ENCODE assay signal across 1 cellular context in the genomic region with DNA sequence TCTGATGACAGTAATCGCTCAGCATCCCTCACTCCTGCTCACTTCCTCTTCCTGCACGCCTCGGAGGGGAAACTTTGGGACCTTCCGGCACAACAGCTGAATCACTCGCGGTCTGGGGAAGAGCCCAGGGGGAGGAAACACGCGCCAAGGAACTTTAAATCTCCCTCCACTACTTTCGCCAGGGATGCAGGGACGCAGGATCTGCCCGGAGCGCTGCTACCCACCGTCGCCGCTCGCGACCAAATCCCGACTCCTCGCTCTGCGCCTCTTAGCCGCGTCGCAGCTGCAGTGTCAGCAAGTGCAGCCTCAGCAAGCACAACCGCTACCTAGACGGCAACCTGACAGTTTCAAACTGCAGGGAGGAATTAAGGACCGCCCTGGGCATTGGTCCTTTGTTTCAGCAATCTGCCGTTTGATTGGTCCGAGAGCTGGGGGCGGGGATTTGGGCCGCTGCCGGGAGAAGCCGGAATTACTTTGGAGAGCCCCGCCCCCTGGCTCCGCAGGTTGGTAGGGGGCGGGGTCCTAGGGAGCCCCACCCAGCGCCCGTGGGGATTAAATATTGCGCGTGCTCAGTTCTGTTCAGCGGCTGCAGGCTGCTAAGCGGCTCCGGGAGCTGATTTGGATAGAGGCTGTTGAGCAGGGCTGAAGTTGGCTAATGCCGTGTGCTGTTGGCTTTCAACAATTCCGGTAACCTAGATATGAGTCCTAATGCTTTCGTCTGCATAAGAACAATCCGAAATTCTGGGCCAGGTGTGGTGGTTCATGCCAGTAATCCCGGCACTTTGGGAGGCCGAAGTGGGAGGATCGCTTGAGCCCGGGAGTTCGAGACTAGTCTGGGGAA.
TF ChIP-seq lines count a peak whose summit lies in the region.

A gene with protein sequence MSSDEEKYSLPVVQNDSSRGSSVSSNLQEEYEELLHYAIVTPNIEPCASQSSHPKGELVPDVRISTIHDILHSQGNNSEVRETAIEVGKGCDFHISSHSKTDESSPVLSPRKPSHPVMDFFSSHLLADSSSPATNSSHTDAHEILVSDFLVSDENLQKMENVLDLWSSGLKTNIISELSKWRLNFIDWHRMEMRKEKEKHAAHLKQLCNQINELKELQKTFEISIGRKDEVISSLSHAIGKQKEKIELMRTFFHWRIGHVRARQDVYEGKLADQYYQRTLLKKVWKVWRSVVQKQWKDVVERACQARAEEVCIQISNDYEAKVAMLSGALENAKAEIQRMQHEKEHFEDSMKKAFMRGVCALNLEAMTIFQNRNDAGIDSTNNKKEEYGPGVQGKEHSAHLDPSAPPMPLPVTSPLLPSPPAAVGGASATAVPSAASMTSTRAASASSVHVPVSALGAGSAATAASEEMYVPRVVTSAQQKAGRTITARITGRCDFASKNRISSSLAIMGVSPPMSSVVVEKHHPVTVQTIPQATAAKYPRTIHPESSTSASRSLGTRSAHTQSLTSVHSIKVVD (minus strand): TSS at position 356 of the 841 bp plus-strand sequence. CDS start 4,500 bp downstream, outside the sequence.

TF ChIP-seq in K562, 482 proteins besides CTCF, POLR2A, EP300 and RAD21 (continued from another document and continues in another):
- TF ChIP-seq, protein P1, sequence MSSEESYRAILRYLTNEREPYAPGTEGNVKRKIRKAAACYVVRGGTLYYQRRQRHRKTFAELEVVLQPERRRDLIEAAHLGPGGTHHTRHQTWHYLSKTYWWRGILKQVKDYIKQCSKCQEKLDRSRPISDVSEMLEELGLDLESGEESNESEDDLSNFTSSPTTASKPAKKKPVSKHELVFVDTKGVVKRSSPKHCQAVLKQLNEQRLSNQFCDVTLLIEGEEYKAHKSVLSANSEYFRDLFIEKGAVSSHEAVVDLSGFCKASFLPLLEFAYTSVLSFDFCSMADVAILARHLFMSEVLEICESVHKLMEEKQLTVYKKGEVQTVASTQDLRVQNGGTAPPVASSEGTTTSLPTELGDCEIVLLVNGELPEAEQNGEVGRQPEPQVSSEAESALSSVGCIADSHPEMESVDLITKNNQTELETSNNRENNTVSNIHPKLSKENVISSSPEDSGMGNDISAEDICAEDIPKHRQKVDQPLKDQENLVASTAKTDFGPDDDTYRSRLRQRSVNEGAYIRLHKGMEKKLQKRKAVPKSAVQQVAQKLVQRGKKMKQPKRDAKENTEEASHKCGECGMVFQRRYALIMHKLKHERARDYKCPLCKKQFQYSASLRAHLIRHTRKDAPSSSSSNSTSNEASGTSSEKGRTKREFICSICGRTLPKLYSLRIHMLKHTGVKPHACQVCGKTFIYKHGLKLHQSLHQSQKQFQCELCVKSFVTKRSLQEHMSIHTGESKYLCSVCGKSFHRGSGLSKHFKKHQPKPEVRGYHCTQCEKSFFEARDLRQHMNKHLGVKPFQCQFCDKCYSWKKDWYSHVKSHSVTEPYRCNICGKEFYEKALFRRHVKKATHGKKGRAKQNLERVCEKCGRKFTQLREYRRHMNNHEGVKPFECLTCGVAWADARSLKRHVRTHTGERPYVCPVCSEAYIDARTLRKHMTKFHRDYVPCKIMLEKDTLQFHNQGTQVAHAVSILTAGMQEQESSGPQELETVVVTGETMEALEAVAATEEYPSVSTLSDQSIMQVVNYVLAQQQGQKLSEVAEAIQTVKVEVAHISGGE (CRISPR knock-in tag; IDR thresholded peaks at IDR 0.05): peak; percentile 79 to 98 (median 84); a peak in 5 of 6 replicates
- peak; percentile 83 for TF ChIP-seq ELF2 (CRISPR knock-in tag; IDR thresholded peaks at IDR 0.05)
- TF ChIP-seq TSC22D4 (tag; IDR thresholded peaks at IDR 0.05): no peak
- TF ChIP-seq ZNF165 (CRISPR knock-in tag; IDR thresholded peaks at IDR 0.05; ENCODE audit: borderline replicate concordance): no peak
- TF ChIP-seq, protein P2, sequence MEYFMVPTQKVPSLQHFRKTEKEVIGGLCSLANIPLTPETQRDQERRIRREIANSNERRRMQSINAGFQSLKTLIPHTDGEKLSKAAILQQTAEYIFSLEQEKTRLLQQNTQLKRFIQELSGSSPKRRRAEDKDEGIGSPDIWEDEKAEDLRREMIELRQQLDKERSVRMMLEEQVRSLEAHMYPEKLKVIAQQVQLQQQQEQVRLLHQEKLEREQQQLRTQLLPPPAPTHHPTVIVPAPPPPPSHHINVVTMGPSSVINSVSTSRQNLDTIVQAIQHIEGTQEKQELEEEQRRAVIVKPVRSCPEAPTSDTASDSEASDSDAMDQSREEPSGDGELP (CRISPR knock-in tag; IDR thresholded peaks at IDR 0.05; ENCODE audit: borderline replicate concordance): peak; percentile 98
- TF ChIP-seq, protein P3, sequence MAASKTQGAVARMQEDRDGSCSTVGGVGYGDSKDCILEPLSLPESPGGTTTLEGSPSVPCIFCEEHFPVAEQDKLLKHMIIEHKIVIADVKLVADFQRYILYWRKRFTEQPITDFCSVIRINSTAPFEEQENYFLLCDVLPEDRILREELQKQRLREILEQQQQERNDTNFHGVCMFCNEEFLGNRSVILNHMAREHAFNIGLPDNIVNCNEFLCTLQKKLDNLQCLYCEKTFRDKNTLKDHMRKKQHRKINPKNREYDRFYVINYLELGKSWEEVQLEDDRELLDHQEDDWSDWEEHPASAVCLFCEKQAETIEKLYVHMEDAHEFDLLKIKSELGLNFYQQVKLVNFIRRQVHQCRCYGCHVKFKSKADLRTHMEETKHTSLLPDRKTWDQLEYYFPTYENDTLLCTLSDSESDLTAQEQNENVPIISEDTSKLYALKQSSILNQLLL (CRISPR knock-in tag; IDR thresholded peaks at IDR 0.05; ENCODE audit: borderline replicate concordance): no peak
- TF ChIP-seq MYBL2 (IDR thresholded peaks at IDR 0.05; ENCODE audit: low read depth): peak; percentile 99
- TF ChIP-seq MYBL2 (CRISPR knock-in tag; IDR thresholded peaks at IDR 0.05; ENCODE audit: borderline replicate concordance): peak; percentile 42; the same call in 1 of the 2 replicates
- TF ChIP-seq ETV6 (IDR thresholded peaks at IDR 0.05; ENCODE audit: borderline replicate concordance in 1 of 2, low read depth in 2 of 2, low read length in 1 of 2): peak in 1 of 2 experiments; percentile 75; a peak in 2 of 4 replicates
- TF ChIP-seq ETV6 (CRISPR knock-in tag; IDR thresholded peaks at IDR 0.05; ENCODE audit: borderline replicate concordance): no peak
- TF ChIP-seq, protein P4, sequence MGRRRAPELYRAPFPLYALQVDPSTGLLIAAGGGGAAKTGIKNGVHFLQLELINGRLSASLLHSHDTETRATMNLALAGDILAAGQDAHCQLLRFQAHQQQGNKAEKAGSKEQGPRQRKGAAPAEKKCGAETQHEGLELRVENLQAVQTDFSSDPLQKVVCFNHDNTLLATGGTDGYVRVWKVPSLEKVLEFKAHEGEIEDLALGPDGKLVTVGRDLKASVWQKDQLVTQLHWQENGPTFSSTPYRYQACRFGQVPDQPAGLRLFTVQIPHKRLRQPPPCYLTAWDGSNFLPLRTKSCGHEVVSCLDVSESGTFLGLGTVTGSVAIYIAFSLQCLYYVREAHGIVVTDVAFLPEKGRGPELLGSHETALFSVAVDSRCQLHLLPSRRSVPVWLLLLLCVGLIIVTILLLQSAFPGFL (CRISPR knock-in tag; IDR thresholded peaks at IDR 0.05): no peak
- TF ChIP-seq TRIM24 (IDR thresholded peaks at IDR 0.05): peak; percentile 33 to 90; a peak in 2 of 4 replicates
- TF ChIP-seq KHSRP (IDR thresholded peaks at IDR 0.05): 0 out of 2 replicates have a peak, but pooled peaks have one; percentile 13
- peak; percentile 78 for TF ChIP-seq SP1 (CRISPR knock-in tag; IDR thresholded peaks at IDR 0.05)
- peak; percentile 93 for TF ChIP-seq CC2D1A (IDR thresholded peaks at IDR 0.05)
- TF ChIP-seq, protein P5, sequence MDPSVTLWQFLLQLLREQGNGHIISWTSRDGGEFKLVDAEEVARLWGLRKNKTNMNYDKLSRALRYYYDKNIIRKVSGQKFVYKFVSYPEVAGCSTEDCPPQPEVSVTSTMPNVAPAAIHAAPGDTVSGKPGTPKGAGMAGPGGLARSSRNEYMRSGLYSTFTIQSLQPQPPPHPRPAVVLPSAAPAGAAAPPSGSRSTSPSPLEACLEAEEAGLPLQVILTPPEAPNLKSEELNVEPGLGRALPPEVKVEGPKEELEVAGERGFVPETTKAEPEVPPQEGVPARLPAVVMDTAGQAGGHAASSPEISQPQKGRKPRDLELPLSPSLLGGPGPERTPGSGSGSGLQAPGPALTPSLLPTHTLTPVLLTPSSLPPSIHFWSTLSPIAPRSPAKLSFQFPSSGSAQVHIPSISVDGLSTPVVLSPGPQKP (CRISPR knock-in tag; IDR thresholded peaks at IDR 0.05): no peak
- TF ChIP-seq RFX1 (IDR thresholded peaks at IDR 0.05): peak; percentile 49
- peak; percentile 90 for TF ChIP-seq ELF1 (tag; IDR thresholded peaks at IDR 0.05)
- TF ChIP-seq MAZ (CRISPR knock-in tag; conservative IDR thresholded peaks at IDR 0.05 in 1 of 2, IDR thresholded peaks at IDR 0.05 in 1 of 2): peak; percentile 37 to 54; a peak in 3 of 4 replicates
- TF ChIP-seq ZNF695 (CRISPR knock-in tag; IDR thresholded peaks at IDR 0.05): no peak
- TF ChIP-seq EP400 (IDR thresholded peaks at IDR 0.05): peak; percentile 100
- TF ChIP-seq, protein P6, sequence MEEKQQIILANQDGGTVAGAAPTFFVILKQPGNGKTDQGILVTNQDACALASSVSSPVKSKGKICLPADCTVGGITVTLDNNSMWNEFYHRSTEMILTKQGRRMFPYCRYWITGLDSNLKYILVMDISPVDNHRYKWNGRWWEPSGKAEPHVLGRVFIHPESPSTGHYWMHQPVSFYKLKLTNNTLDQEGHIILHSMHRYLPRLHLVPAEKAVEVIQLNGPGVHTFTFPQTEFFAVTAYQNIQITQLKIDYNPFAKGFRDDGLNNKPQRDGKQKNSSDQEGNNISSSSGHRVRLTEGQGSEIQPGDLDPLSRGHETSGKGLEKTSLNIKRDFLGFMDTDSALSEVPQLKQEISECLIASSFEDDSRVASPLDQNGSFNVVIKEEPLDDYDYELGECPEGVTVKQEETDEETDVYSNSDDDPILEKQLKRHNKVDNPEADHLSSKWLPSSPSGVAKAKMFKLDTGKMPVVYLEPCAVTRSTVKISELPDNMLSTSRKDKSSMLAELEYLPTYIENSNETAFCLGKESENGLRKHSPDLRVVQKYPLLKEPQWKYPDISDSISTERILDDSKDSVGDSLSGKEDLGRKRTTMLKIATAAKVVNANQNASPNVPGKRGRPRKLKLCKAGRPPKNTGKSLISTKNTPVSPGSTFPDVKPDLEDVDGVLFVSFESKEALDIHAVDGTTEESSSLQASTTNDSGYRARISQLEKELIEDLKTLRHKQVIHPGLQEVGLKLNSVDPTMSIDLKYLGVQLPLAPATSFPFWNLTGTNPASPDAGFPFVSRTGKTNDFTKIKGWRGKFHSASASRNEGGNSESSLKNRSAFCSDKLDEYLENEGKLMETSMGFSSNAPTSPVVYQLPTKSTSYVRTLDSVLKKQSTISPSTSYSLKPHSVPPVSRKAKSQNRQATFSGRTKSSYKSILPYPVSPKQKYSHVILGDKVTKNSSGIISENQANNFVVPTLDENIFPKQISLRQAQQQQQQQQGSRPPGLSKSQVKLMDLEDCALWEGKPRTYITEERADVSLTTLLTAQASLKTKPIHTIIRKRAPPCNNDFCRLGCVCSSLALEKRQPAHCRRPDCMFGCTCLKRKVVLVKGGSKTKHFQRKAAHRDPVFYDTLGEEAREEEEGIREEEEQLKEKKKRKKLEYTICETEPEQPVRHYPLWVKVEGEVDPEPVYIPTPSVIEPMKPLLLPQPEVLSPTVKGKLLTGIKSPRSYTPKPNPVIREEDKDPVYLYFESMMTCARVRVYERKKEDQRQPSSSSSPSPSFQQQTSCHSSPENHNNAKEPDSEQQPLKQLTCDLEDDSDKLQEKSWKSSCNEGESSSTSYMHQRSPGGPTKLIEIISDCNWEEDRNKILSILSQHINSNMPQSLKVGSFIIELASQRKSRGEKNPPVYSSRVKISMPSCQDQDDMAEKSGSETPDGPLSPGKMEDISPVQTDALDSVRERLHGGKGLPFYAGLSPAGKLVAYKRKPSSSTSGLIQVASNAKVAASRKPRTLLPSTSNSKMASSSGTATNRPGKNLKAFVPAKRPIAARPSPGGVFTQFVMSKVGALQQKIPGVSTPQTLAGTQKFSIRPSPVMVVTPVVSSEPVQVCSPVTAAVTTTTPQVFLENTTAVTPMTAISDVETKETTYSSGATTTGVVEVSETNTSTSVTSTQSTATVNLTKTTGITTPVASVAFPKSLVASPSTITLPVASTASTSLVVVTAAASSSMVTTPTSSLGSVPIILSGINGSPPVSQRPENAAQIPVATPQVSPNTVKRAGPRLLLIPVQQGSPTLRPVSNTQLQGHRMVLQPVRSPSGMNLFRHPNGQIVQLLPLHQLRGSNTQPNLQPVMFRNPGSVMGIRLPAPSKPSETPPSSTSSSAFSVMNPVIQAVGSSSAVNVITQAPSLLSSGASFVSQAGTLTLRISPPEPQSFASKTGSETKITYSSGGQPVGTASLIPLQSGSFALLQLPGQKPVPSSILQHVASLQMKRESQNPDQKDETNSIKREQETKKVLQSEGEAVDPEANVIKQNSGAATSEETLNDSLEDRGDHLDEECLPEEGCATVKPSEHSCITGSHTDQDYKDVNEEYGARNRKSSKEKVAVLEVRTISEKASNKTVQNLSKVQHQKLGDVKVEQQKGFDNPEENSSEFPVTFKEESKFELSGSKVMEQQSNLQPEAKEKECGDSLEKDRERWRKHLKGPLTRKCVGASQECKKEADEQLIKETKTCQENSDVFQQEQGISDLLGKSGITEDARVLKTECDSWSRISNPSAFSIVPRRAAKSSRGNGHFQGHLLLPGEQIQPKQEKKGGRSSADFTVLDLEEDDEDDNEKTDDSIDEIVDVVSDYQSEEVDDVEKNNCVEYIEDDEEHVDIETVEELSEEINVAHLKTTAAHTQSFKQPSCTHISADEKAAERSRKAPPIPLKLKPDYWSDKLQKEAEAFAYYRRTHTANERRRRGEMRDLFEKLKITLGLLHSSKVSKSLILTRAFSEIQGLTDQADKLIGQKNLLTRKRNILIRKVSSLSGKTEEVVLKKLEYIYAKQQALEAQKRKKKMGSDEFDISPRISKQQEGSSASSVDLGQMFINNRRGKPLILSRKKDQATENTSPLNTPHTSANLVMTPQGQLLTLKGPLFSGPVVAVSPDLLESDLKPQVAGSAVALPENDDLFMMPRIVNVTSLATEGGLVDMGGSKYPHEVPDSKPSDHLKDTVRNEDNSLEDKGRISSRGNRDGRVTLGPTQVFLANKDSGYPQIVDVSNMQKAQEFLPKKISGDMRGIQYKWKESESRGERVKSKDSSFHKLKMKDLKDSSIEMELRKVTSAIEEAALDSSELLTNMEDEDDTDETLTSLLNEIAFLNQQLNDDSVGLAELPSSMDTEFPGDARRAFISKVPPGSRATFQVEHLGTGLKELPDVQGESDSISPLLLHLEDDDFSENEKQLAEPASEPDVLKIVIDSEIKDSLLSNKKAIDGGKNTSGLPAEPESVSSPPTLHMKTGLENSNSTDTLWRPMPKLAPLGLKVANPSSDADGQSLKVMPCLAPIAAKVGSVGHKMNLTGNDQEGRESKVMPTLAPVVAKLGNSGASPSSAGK (IDR thresholded peaks at IDR 0.05): peak; percentile 42; the same call in 1 of the 2 replicates
- peak; percentile 93 for TF ChIP-seq POLR2AphosphoS5 (IDR thresholded peaks at IDR 0.05; ENCODE audit: control insufficient read depth, insufficient read depth, low read depth, low read length)
